Comparison of ENCODE assay signal across 1 cellular context in genomic region chr17:19372866-19373505, GRCh38.
TF ChIP-seq lines count a peak whose summit lies in the region.

No MANE protein-coding gene starts in this region.

TF ChIP-seq in GM23338, 12 proteins besides CTCF, POLR2A, EP300 and RAD21:
- no peak for TF ChIP-seq ZNF462 (CRISPR knock-in tag; IDR thresholded peaks at IDR 0.05)
- TF ChIP-seq EZH2 (IDR thresholded peaks at IDR 0.05; ENCODE audit: low read depth, unreplicated experiment) = no peak
